ENCODE assay signal across 2 cellular contexts in the genomic region with DNA sequence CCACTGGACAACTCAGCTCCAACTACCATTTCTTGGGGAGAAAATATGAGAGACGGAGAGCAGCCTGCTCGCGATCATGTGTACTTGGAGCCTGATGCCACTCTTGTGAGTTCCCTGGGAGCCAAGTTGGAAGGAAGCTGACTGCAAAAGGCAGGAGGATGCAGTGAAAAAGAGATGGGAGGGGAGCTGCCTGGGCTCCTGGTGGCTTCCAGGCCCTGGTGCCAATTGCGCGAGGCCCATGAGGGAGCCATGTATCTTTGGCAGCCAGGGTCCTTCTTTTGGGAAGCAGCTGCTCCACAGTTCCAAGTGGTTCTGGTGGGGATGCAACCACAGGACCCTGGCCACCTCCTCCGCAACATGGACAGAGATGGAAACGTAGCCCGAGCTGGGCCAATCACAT.
TF ChIP-seq lines count a peak whose summit lies in the region.

No MANE protein-coding gene starts in this region.

TF ChIP-seq in liver, 16 proteins besides CTCF, POLR2A, EP300 and RAD21:
- TF ChIP-seq GABPA (IDR thresholded peaks at IDR 0.05 in 1 of 2, conservative IDR thresholded peaks at IDR 0.05 in 1 of 2) = no peak
- TF ChIP-seq, protein P1, sequence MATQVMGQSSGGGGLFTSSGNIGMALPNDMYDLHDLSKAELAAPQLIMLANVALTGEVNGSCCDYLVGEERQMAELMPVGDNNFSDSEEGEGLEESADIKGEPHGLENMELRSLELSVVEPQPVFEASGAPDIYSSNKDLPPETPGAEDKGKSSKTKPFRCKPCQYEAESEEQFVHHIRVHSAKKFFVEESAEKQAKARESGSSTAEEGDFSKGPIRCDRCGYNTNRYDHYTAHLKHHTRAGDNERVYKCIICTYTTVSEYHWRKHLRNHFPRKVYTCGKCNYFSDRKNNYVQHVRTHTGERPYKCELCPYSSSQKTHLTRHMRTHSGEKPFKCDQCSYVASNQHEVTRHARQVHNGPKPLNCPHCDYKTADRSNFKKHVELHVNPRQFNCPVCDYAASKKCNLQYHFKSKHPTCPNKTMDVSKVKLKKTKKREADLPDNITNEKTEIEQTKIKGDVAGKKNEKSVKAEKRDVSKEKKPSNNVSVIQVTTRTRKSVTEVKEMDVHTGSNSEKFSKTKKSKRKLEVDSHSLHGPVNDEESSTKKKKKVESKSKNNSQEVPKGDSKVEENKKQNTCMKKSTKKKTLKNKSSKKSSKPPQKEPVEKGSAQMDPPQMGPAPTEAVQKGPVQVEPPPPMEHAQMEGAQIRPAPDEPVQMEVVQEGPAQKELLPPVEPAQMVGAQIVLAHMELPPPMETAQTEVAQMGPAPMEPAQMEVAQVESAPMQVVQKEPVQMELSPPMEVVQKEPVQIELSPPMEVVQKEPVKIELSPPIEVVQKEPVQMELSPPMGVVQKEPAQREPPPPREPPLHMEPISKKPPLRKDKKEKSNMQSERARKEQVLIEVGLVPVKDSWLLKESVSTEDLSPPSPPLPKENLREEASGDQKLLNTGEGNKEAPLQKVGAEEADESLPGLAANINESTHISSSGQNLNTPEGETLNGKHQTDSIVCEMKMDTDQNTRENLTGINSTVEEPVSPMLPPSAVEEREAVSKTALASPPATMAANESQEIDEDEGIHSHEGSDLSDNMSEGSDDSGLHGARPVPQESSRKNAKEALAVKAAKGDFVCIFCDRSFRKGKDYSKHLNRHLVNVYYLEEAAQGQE (IDR thresholded peaks at IDR 0.05) = no peak
- TF ChIP-seq FOXA1 (IDR thresholded peaks at IDR 0.05) = no peak
- TF ChIP-seq RXRA (IDR thresholded peaks at IDR 0.05) = no peak
- TF ChIP-seq FOXA2 (IDR thresholded peaks at IDR 0.05) = no peak
- no peak for TF ChIP-seq TAF1 (conservative IDR thresholded peaks at IDR 0.05)
- no peak for TF ChIP-seq HNF4A (conservative IDR thresholded peaks at IDR 0.05)
- TF ChIP-seq, protein P2, sequence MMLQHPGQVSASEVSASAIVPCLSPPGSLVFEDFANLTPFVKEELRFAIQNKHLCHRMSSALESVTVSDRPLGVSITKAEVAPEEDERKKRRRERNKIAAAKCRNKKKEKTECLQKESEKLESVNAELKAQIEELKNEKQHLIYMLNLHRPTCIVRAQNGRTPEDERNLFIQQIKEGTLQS (IDR thresholded peaks at IDR 0.05) = no peak
- TF ChIP-seq HNF4G (IDR thresholded peaks at IDR 0.05) = no peak
- TF ChIP-seq SP1 (IDR thresholded peaks at IDR 0.05) = no peak
- no peak for TF ChIP-seq NR2F2 (IDR thresholded peaks at IDR 0.05)
- TF ChIP-seq, protein P3, sequence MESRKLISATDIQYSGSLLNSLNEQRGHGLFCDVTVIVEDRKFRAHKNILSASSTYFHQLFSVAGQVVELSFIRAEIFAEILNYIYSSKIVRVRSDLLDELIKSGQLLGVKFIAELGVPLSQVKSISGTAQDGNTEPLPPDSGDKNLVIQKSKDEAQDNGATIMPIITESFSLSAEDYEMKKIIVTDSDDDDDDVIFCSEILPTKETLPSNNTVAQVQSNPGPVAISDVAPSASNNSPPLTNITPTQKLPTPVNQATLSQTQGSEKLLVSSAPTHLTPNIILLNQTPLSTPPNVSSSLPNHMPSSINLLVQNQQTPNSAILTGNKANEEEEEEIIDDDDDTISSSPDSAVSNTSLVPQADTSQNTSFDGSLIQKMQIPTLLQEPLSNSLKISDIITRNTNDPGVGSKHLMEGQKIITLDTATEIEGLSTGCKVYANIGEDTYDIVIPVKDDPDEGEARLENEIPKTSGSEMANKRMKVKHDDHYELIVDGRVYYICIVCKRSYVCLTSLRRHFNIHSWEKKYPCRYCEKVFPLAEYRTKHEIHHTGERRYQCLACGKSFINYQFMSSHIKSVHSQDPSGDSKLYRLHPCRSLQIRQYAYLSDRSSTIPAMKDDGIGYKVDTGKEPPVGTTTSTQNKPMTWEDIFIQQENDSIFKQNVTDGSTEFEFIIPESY (IDR thresholded peaks at IDR 0.05) = no peak
- TF ChIP-seq EGR1 (IDR thresholded peaks at IDR 0.05; ENCODE audit: low read depth in 2 of 2) = no peak
- no peak for TF ChIP-seq JUND (IDR thresholded peaks at IDR 0.05)
- TF ChIP-seq, protein P4, sequence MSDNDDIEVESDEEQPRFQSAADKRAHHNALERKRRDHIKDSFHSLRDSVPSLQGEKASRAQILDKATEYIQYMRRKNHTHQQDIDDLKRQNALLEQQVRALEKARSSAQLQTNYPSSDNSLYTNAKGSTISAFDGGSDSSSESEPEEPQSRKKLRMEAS (IDR thresholded peaks at IDR 0.05) = no peak
TF ChIP-seq in liver: peak in this region for 0.

TF ChIP-seq in HepG2, 621 proteins besides CTCF, POLR2A, EP300 and RAD21 (continues in another document):
- TF ChIP-seq, protein P5, sequence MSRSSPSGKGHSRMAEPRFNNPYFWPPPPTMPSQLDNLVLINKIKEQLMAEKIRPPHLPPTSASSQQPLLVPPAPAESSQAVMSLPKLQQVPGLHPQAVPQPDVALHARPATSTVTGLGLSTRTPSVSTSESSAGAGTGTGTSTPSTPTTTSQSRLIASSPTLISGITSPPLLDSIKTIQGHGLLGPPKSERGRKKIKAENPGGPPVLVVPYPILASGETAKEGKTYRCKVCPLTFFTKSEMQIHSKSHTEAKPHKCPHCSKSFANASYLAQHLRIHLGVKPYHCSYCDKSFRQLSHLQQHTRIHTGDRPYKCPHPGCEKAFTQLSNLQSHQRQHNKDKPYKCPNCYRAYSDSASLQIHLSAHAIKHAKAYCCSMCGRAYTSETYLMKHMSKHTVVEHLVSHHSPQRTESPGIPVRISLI (CRISPR knock-in tag; IDR thresholded peaks at IDR 0.05; ENCODE audit: borderline replicate concordance) = no peak
- TF ChIP-seq ZKSCAN1 (IDR thresholded peaks at IDR 0.05; ENCODE audit: low read length) (no peak), NR3C1 (CRISPR knock-in tag; IDR thresholded peaks at IDR 0.05) (no peak), ATF1 (CRISPR knock-in tag; IDR thresholded peaks at IDR 0.05) (no peak), ZNF768 (CRISPR knock-in tag; IDR thresholded peaks at IDR 0.05) (no peak), TOPORS (CRISPR knock-in tag; IDR thresholded peaks at IDR 0.05) (no peak), XBP1 (CRISPR knock-in tag; IDR thresholded peaks at IDR 0.05) (no peak), ERF (CRISPR knock-in tag; IDR thresholded peaks at IDR 0.05) (no peak), ZNF264 (CRISPR knock-in tag; IDR thresholded peaks at IDR 0.05) (no peak), SMYD3 (CRISPR knock-in tag; IDR thresholded peaks at IDR 0.05) (no peak), CEBPB (IDR thresholded peaks at IDR 0.05; ENCODE audit: borderline replicate concordance, low read depth, low read length) (no peak), ZNF83 (CRISPR knock-in tag; IDR thresholded peaks at IDR 0.05; ENCODE audit: borderline replicate concordance) (no peak), AHDC1 (CRISPR knock-in tag; IDR thresholded peaks at IDR 0.05; ENCODE audit: borderline replicate concordance) (no peak), MTF2 (CRISPR knock-in tag; IDR thresholded peaks at IDR 0.05; ENCODE audit: borderline replicate concordance) (no peak), TBP (CRISPR knock-in tag; IDR thresholded peaks at IDR 0.05) (no peak), ZNF275 (CRISPR knock-in tag; IDR thresholded peaks at IDR 0.05; ENCODE audit: borderline replicate concordance) (no peak), NFAT5 (CRISPR knock-in tag; IDR thresholded peaks at IDR 0.05) (no peak)
- TF ChIP-seq, protein P6, sequence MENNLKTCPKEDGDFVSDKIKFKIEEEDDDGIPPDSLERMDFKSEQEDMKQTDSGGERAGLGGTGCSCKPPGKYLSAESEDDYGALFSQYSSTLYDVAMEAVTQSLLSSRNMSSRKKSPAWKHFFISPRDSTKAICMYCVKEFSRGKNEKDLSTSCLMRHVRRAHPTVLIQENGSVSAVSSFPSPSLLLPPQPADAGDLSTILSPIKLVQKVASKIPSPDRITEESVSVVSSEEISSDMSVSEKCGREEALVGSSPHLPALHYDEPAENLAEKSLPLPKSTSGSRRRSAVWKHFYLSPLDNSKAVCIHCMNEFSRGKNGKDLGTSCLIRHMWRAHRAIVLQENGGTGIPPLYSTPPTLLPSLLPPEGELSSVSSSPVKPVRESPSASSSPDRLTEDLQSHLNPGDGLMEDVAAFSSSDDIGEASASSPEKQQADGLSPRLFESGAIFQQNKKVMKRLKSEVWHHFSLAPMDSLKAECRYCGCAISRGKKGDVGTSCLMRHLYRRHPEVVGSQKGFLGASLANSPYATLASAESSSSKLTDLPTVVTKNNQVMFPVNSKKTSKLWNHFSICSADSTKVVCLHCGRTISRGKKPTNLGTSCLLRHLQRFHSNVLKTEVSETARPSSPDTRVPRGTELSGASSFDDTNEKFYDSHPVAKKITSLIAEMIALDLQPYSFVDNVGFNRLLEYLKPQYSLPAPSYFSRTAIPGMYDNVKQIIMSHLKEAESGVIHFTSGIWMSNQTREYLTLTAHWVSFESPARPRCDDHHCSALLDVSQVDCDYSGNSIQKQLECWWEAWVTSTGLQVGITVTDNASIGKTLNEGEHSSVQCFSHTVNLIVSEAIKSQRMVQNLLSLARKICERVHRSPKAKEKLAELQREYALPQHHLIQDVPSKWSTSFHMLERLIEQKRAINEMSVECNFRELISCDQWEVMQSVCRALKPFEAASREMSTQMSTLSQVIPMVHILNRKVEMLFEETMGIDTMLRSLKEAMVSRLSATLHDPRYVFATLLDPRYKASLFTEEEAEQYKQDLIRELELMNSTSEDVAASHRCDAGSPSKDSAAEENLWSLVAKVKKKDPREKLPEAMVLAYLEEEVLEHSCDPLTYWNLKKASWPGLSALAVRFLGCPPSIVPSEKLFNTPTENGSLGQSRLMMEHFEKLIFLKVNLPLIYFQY (CRISPR knock-in tag; IDR thresholded peaks at IDR 0.05; ENCODE audit: borderline replicate concordance) = no peak
